In genomic region chr12:131961328-131961727, GRCh38 we compare ENCODE assay signal across 7 cellular contexts. TPM values are rescaled to one million over a fixed set of nuclear protein-coding genes. Genes with fewer than 3 reads are reported as not detected.
DNase-seq lines count a peak whose midpoint lies in the region; ATAC-seq, FAIRE-seq and TF ChIP-seq lines count a peak whose summit lies in the region.
"Not testable (repeated sequence)": the region's sequence is repeated elsewhere in the genome, so short reads cannot be mapped to it uniquely, and the experiment has no call there.

No MANE protein-coding gene starts in this region.

- TF ChIP-seq CTCF in A673 (conservative IDR thresholded peaks at IDR 0.05; ENCODE audit: low read depth, low read length); Caco-2 (IDR thresholded peaks at IDR 0.05; ENCODE audit: insufficient read depth in 1 of 2, low read depth in 1 of 2, low read length in 1 of 2, severe bottlenecking in 1 of 2, unreplicated experiment in 1 of 2); MCF 10A (IDR thresholded peaks at IDR 0.05; ENCODE audit: unreplicated experiment); endothelial cell of umbilical vein (IDR thresholded peaks at IDR 0.05; ENCODE audit: extremely low read depth in 1 of 2, insufficient read depth in 1 of 2, low read depth in 1 of 2, low read length in 2 of 2); natural killer cell (IDR thresholded peaks at IDR 0.05): not testable (repeated sequence)

- H3K79me2 ChIP-seq in endothelial cell of umbilical vein (ENCODE audit: control insufficient read depth, insufficient read depth, low read length), result peaks cover 82% of the 10 kb centered on the region

- ATAC-seq in natural killer cell, result not testable (repeated sequence)
- peak; percentile 46 for ATAC-seq in stimulated activated naive CD8-positive, alpha-beta T cell treated with anti-CD3 and anti-CD28 coated beads, Interleukin-15, amount 100 ng/mL, for 72 hours

- FAIRE-seq in HTR-8/SVneo (lab: Jason Lieb, UNC), result peak; percentile 38
- not testable (repeated sequence) for FAIRE-seq in endothelial cell of umbilical vein (lab: Jason Lieb, UNC)

- H3K4me1 ChIP-seq in A673 (ENCODE audit: insufficient read depth, low read length, poor library complexity, severe bottlenecking); Caco-2; endothelial cell of umbilical vein (ENCODE audit: control insufficient read depth, extremely low read depth, insufficient read depth, low read length): not testable (repeated sequence)

- H3K4me3 ChIP-seq in A673 (ENCODE audit: low read depth, low read length, poor library complexity, severe bottlenecking); Caco-2 (ENCODE audit: low read depth, low read length); endothelial cell of umbilical vein (replicated peaks in 1 of 3; ENCODE audit: insufficient read depth in 1 of 3, low read depth in 1 of 3, low read length in 3 of 3): not testable (repeated sequence)

- POLR2A ChIA-PET in A673 (lab: Charles Lee; ENCODE audit: low non-redundant PET); Caco-2 (lab: Charles Lee); MCF 10A (lab: Yijun Ruan, JAX); endothelial cell of umbilical vein (lab: Charles Lee): not testable (repeated sequence)

- H3K9me3 ChIP-seq in A673 (ENCODE audit: low read depth, low read length, poor library complexity, severe bottlenecking); Caco-2; endothelial cell of umbilical vein (replicated peaks; ENCODE audit: control insufficient read depth, insufficient read depth, low read length): not testable (repeated sequence)

- not testable (repeated sequence) for H3K27ac ChIP-seq in A673 (ENCODE audit: low read depth, low read length, poor library complexity, severe bottlenecking); endothelial cell of umbilical vein (ENCODE audit: insufficient read depth, low read depth, low read length)

- not testable (repeated sequence) for H3K4me2 ChIP-seq in endothelial cell of umbilical vein (ENCODE audit: insufficient read depth, low read length)

- CTCF ChIA-PET in A673 (lab: Charles Lee); Caco-2 (lab: Charles Lee); endothelial cell of umbilical vein (lab: Charles Lee): not testable (repeated sequence)
- CTCF ChIA-PET in MCF 10A (lab: Yijun Ruan, JAX), result interaction anchor here (0.6 kb wide), 1 partner anchor 8 kb away, joined by 3 read pairs; no protein-coding TSS in a partner anchor

- H3K9ac ChIP-seq in endothelial cell of umbilical vein (replicated peaks; ENCODE audit: extremely low read depth, insufficient read depth, low read length), result not testable (repeated sequence)

- H3K4me1 Mint-ChIP-seq in Caco-2 (ENCODE audit: low read depth, unreplicated experiment), result not testable (repeated sequence)
- H3K4me1 Mint-ChIP-seq in MCF 10A (ENCODE audit: insufficient read depth, unreplicated experiment) (peaks cover 38% of the 10 kb centered on the region), natural killer cell (peaks cover 64 to 66% of the 10 kb centered on the region in 2 donors)
- H3K4me1 Mint-ChIP-seq in stimulated activated naive CD8-positive, alpha-beta T cell treated with anti-CD3 and anti-CD28 coated beads, Interleukin-15, amount 100 ng/mL, for 72 hours, result peaks cover 63% of the 10 kb centered on the region

- DNase-seq in A673 (ENCODE audit: low spot score); Caco-2; HTR-8/SVneo (ENCODE audit: insufficient read length, low spot score); MCF 10A (ENCODE audit: unreplicated experiment); endothelial cell of umbilical vein (ENCODE audit: low read depth, low spot score); natural killer cell; stimulated activated naive CD8-positive, alpha-beta T cell treated with anti-CD3 and anti-CD28 coated beads, Interleukin-15, amount 100 ng/mL, for 72 hours: not testable (repeated sequence)

- peaks cover 14% of the 10 kb centered on the region for H3K36me3 Mint-ChIP-seq in Caco-2 (ENCODE audit: insufficient read depth, unreplicated experiment)
- peaks cover 32% of the 10 kb centered on the region for H3K36me3 Mint-ChIP-seq in MCF 10A (ENCODE audit: insufficient read depth, unreplicated experiment)
- not testable (repeated sequence) for H3K36me3 Mint-ChIP-seq in natural killer cell

- H3K9me3 Mint-ChIP-seq in Caco-2 (ENCODE audit: unreplicated experiment); MCF 10A (ENCODE audit: unreplicated experiment); natural killer cell; stimulated activated naive CD8-positive, alpha-beta T cell treated with anti-CD3 and anti-CD28 coated beads, Interleukin-15, amount 100 ng/mL, for 72 hours: not testable (repeated sequence)

- peaks cover 12% of the 10 kb centered on the region for H4K20me1 ChIP-seq in endothelial cell of umbilical vein (replicated peaks; ENCODE audit: control insufficient read depth, extremely low read depth, insufficient read depth, low read length)

- H3K9me1 ChIP-seq in endothelial cell of umbilical vein (replicated peaks; ENCODE audit: control insufficient read depth, extremely low read depth, insufficient read depth, low read length), result not testable (repeated sequence)

- TF ChIP-seq POLR2A in endothelial cell of umbilical vein (IDR thresholded peaks at IDR 0.05; ENCODE audit: low read depth, low read length), result not testable (repeated sequence)

- dilution Hi-C loops in endothelial cell of umbilical vein (cut with MboI; ENCODE audit: extremely low pct_ligation_motif_present, low sequenced_read_pairs), result not testable (repeated sequence)

- BruUV-seq in A673 (replicated peaks; lab: Mats Ljungman, UMichigan), result TSS peak; percentile 19
- TSS peak; percentile 10 for BruUV-seq in Caco-2 (replicated peaks; lab: Mats Ljungman, UMichigan)
- BruUV-seq in MCF 10A (replicated peaks; lab: Mats Ljungman, UMichigan), result TSS peak; percentile 14
- TSS peak; percentile 31 for BruUV-seq in endothelial cell of umbilical vein (replicated peaks; lab: Mats Ljungman, UMichigan)

- not testable (repeated sequence) for H3K4me3 Mint-ChIP-seq in Caco-2 (ENCODE audit: unreplicated experiment); MCF 10A (ENCODE audit: unreplicated experiment); natural killer cell; stimulated activated naive CD8-positive, alpha-beta T cell treated with anti-CD3 and anti-CD28 coated beads, Interleukin-15, amount 100 ng/mL, for 72 hours

- not testable (repeated sequence) for H3K27me3 ChIP-seq in A673 (replicated peaks; ENCODE audit: insufficient read depth, low read depth, low read length, poor library complexity); Caco-2 (replicated peaks; ENCODE audit: control insufficient read depth, insufficient read depth, low read length); endothelial cell of umbilical vein (ENCODE audit: control insufficient read depth in 2 of 2, insufficient read depth in 2 of 2, low read length in 2 of 2)

- intact Hi-C loops in A673 (cut with micrococcal nuclease; ENCODE audit: unreplicated experiment); Caco-2 (cut with micrococcal nuclease; ENCODE audit: unreplicated experiment); MCF 10A (cut with micrococcal nuclease); endothelial cell of umbilical vein (cut with micrococcal nuclease); natural killer cell (cut with micrococcal nuclease): not testable (repeated sequence)

- H3K36me3 ChIP-seq in A673 (ENCODE audit: insufficient read depth, low read length, poor library complexity, severe bottlenecking), result peaks cover 15% of the 10 kb centered on the region
- not testable (repeated sequence) for H3K36me3 ChIP-seq in Caco-2 (ENCODE audit: control insufficient read depth, insufficient read depth, low read length); endothelial cell of umbilical vein (ENCODE audit: control insufficient read depth in 2 of 2, extremely low read depth in 1 of 2, insufficient read depth in 2 of 2, low read length in 2 of 2)

- not testable (repeated sequence) for H3K27ac Mint-ChIP-seq in Caco-2 (ENCODE audit: unreplicated experiment); MCF 10A (ENCODE audit: low read depth, unreplicated experiment); stimulated activated naive CD8-positive, alpha-beta T cell treated with anti-CD3 and anti-CD28 coated beads, Interleukin-15, amount 100 ng/mL, for 72 hours
- peak overlapping the region; percentile 44 to 71 for H3K27ac Mint-ChIP-seq in natural killer cell

- H2AFZ ChIP-seq in endothelial cell of umbilical vein (ENCODE audit: low read depth, low read length), result not testable (repeated sequence)

- not testable (repeated sequence) for H3K27me3 Mint-ChIP-seq in Caco-2 (ENCODE audit: insufficient read depth, unreplicated experiment); MCF 10A (ENCODE audit: insufficient read depth, unreplicated experiment); natural killer cell (ENCODE audit: low read depth in 2 of 2); stimulated activated naive CD8-positive, alpha-beta T cell treated with anti-CD3 and anti-CD28 coated beads, Interleukin-15, amount 100 ng/mL, for 72 hours

RNA-seq across cellular contexts. Expression of gene EP400, which starts 11.6 kb away (rescaled TPM):
- total RNA-seq in A673 (2021) (80.1 and 91.4 TPM in 2 replicates), Caco-2 (2022) (60.5 and 63.0 TPM in 2 replicates), MCF 10A (2022) (52.4 and 54.8 TPM in 2 replicates), endothelial cell of umbilical vein (57.3 and 57.7 TPM in 2 replicates), natural killer cell (10 to 100 TPM; 62.8 to 81.1 (median 80.1) TPM)
- polyA plus RNA-seq in endothelial cell of umbilical vein, result 7.5 and 9.0 TPM in 2 replicates
- polyA plus RNA-seq in endothelial cell of umbilical vein (2011; cell fraction: cytosol; rRNA removed), result 11.3 and 12.5 TPM in 2 replicates
- polyA plus RNA-seq in endothelial cell of umbilical vein (2011; cell fraction: nucleus; rRNA removed), result 40.5 and 41.9 TPM in 2 replicates
- 29.5 and 31.8 TPM in 2 replicates for polyA plus RNA-seq in endothelial cell of umbilical vein (2012)
- polyA minus RNA-seq in endothelial cell of umbilical vein, result 27.4 and 28.0 TPM in 2 replicates
- 8.7 TPM for polyA minus RNA-seq in endothelial cell of umbilical vein (2011; cell fraction: cytosol; rRNA and poly(A)+ RNA removed)
- polyA minus RNA-seq in endothelial cell of umbilical vein (2011; cell fraction: nucleus; rRNA and poly(A)+ RNA removed), result 33.7 and 36.9 TPM in 2 replicates

RNA-seq across cellular contexts. Expression of gene PUS1, which starts 32.3 kb away (rescaled TPM):
- 83.3 and 103 TPM in 2 replicates for total RNA-seq in A673 (2021)
- total RNA-seq in Caco-2 (2022), result 65.6 and 71.9 TPM in 2 replicates
- total RNA-seq in MCF 10A (2022), result 44.1 and 72.3 TPM in 2 replicates
- 47.9 and 52.2 TPM in 2 replicates for total RNA-seq in endothelial cell of umbilical vein
- polyA plus RNA-seq in endothelial cell of umbilical vein, result 29.0 and 33.9 TPM in 2 replicates
- 29.9 and 35.4 TPM in 2 replicates for polyA plus RNA-seq in endothelial cell of umbilical vein (2011; cell fraction: cytosol; rRNA removed)
- polyA plus RNA-seq in endothelial cell of umbilical vein (2011; cell fraction: nucleus; rRNA removed), result 44.9 and 59.3 TPM in 2 replicates
- polyA plus RNA-seq in endothelial cell of umbilical vein (2012), result 35.1 and 37.5 TPM in 2 replicates
- 27.6 and 33.4 TPM in 2 replicates for polyA minus RNA-seq in endothelial cell of umbilical vein
- 34.2 TPM for polyA minus RNA-seq in endothelial cell of umbilical vein (2011; cell fraction: cytosol; rRNA and poly(A)+ RNA removed)
- polyA minus RNA-seq in endothelial cell of umbilical vein (2011; cell fraction: nucleus; rRNA and poly(A)+ RNA removed), result 18.0 and 21.9 TPM in 2 replicates
- 10 to 100 TPM; 16.9 to 21.9 (median 20.6) TPM for total RNA-seq in natural killer cell
